ENCODE assay signal across 9 cellular contexts in the genomic region with DNA sequence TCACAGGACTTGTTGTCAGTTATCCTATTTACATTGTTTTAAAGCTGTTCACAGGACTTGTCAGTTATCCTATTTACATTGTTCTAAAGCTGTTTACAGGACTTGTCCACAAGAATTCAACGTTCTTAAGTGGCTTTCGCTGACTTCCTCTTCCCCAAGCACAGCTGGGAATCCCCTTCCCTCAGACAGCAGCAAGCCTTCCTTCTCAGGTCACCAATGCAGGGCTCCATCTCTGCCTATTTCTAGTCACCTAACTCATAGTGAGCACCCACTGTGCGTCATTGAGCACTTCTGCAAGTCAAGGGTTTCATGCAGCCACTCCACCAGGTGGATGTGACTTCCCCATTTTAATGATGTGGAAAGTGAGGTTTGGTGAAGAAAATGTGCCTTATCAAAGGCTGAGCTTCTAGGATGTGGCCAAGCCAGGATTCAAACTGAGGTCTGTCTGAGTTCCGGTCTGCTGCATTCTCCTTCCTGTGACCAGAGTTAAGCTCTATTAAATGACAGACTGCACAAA.
DNase-seq lines count a peak whose midpoint lies in the region; ATAC-seq and TF ChIP-seq lines count a peak whose summit lies in the region.
"Had no signal": no experiment of that assay in that cellular context is flagged by ENCODE, and none has a peak within 500 bp of the region (broad histone marks: within the 10 kb centered on the region; RNA-seq: fewer than 3 reads in every experiment).

No MANE protein-coding gene starts in this region.

- no peaks in the 10 kb centered on the region for H3K27me3 ChIP-seq in brain microvascular endothelial cell (replicated peaks)
- H3K27me3 ChIP-seq: neutrophil had no signal

- ATAC-seq in GM18505 (IDR thresholded peaks at IDR 0.05; ENCODE audit: unreplicated experiment) = peak; percentile 92
- peak; percentile 86 for ATAC-seq in GM21576 (IDR thresholded peaks at IDR 0.05; ENCODE audit: unreplicated experiment)
- ATAC-seq in HG03442 (IDR thresholded peaks at IDR 0.05; ENCODE audit: unreplicated experiment) = peak; percentile 95
- no peak for ATAC-seq in left ventricle myocardium superior

- H3K4me3 ChIP-seq in brain microvascular endothelial cell (ENCODE audit: low read depth, low read length) = no peak overlapping the region

- no peak overlapping the region for H3K27ac ChIP-seq in brain microvascular endothelial cell
- H3K27ac ChIP-seq: neutrophil had no signal

- peak; percentile 24 for DNase-seq in iPS-NIHi7 (ENCODE audit: extremely low spot score)
- no peak for DNase-seq in G401 (ENCODE audit: low spot score)
- DNase-seq in NCI-H1417 (lab: John Stamatoyannopoulos, UW) = no peak
- no peak for DNase-seq in brain microvascular endothelial cell
- no peak for DNase-seq in left ventricle myocardium superior

- no peak for TF ChIP-seq POLR2A in GM18505 (IDR thresholded peaks at IDR 0.05; ENCODE audit: borderline replicate concordance, extremely low read depth, insufficient read depth, insufficient read length)

- in situ Hi-C loops in G401 (cut with HindIII; ENCODE audit: low sequenced_read_pairs) = no loop called here
- in situ Hi-C loops in brain microvascular endothelial cell (cut with HindIII; ENCODE audit: low pct_ligation_motif_present, low sequenced_read_pairs) = no loop called here

- no peaks in the 10 kb centered on the region for H3K36me3 ChIP-seq in brain microvascular endothelial cell (replicated peaks)
- H3K36me3 ChIP-seq: neutrophil had no signal

- TF ChIP-seq CTCF in brain microvascular endothelial cell (IDR thresholded peaks at IDR 0.05; ENCODE audit: low read depth, low read length, missing control alignments) = no peak

- intact Hi-C loops in left ventricle myocardium superior (cut with micrococcal nuclease) = no loop called here
